Comparison of ENCODE assay signal across 18 cellular contexts in genomic region chr15:80444680-80445251, GRCh38. TPM values are rescaled to one million over a fixed set of nuclear protein-coding genes. Genes with fewer than 3 reads are reported as not detected.
"Had no signal": no experiment of that assay in that cellular context is flagged by ENCODE, and none has a peak within 500 bp of the region (broad histone marks: within the 10 kb centered on the region; RNA-seq: fewer than 3 reads in every experiment).

No MANE protein-coding gene starts in this region.

- DNase-seq: activated CD4-positive, alpha-beta memory T cell treated with anti-CD3 and anti-CD28 coated beads, Interleukin-2, amount 10 ng/mL, durations not matched to agents 7 days and 5 days; activated CD4-positive, alpha-beta T cell treated with anti-CD3 and anti-CD28 coated beads, Interleukin-2, amount 10 ng/mL, durations not matched to agents 24 days and 14 days; activated gamma-delta T cell; colonic mucosa; foreskin fibroblast; naive B cell; retina; stimulated activated CD4-positive, alpha-beta T cell treated with anti-CD3 and anti-CD28 coated beads, Interleukin-4, amount 100 ng/mL, for 24 hours; stimulated activated naive CD4-positive, alpha-beta T cell treated with Interleukin-2 at 50 U/mL for 16 hours had no signal

- H3K4me1 Mint-ChIP-seq: activated CD4-positive, alpha-beta memory T cell treated with anti-CD3 and anti-CD28 coated beads, Interleukin-2, amount 10 ng/mL, durations not matched to agents 7 days and 5 days; activated CD4-positive, alpha-beta T cell treated with anti-CD3 and anti-CD28 coated beads, Interleukin-2, amount 10 ng/mL, durations not matched to agents 24 days and 14 days; activated naive CD4-positive, alpha-beta T cell treated with anti-CD3 and anti-CD28 coated beads, Interleukin-2, amount 50 U/mL, for 24 hours; central memory CD8-positive, alpha-beta T cell; naive B cell had no signal

- ATAC-seq: activated CD4-positive, CD25-positive, alpha-beta regulatory T cell treated with anti-CD3 and anti-CD28 coated beads, Interleukin-2, amount 50 U/mL, for 24 hours; left lobe of liver had no signal

- H3K9me3 ChIP-seq: ascending aorta, colonic mucosa had no signal

- H3K4me3 Mint-ChIP-seq: activated CD4-positive, alpha-beta memory T cell treated with anti-CD3 and anti-CD28 coated beads, Interleukin-2, amount 10 ng/mL, durations not matched to agents 7 days and 5 days; activated CD4-positive, alpha-beta T cell treated with anti-CD3 and anti-CD28 coated beads, Interleukin-2, amount 10 ng/mL, durations not matched to agents 24 days and 14 days; activated naive CD4-positive, alpha-beta T cell treated with anti-CD3 and anti-CD28 coated beads, Interleukin-2, amount 50 U/mL, for 24 hours; central memory CD8-positive, alpha-beta T cell; naive B cell; neural crest cell had no signal

- H3K9me3 Mint-ChIP-seq: activated CD4-positive, alpha-beta memory T cell treated with anti-CD3 and anti-CD28 coated beads, Interleukin-2, amount 10 ng/mL, durations not matched to agents 7 days and 5 days; activated CD4-positive, alpha-beta T cell treated with anti-CD3 and anti-CD28 coated beads, Interleukin-2, amount 10 ng/mL, durations not matched to agents 24 days and 14 days; activated naive CD4-positive, alpha-beta T cell treated with anti-CD3 and anti-CD28 coated beads, Interleukin-2, amount 50 U/mL, for 24 hours; central memory CD8-positive, alpha-beta T cell; naive B cell; neural crest cell had no signal

- H3K36me3 Mint-ChIP-seq: activated naive CD4-positive, alpha-beta T cell treated with anti-CD3 and anti-CD28 coated beads, Interleukin-2, amount 50 U/mL, for 24 hours; naive B cell had no signal

- H3K27me3 ChIP-seq: ascending aorta, colonic mucosa had no signal

- H3K27ac Mint-ChIP-seq: activated CD4-positive, alpha-beta memory T cell treated with anti-CD3 and anti-CD28 coated beads, Interleukin-2, amount 10 ng/mL, durations not matched to agents 7 days and 5 days; activated CD4-positive, alpha-beta T cell treated with anti-CD3 and anti-CD28 coated beads, Interleukin-2, amount 10 ng/mL, durations not matched to agents 24 days and 14 days; activated naive CD4-positive, alpha-beta T cell treated with anti-CD3 and anti-CD28 coated beads, Interleukin-2, amount 50 U/mL, for 24 hours; naive B cell; progenitor cell of endocrine pancreas had no signal

- H3K4me1 ChIP-seq: ascending aorta, colonic mucosa had no signal

- H3K4me3 ChIP-seq: ascending aorta, colonic mucosa, lung had no signal

- H3K36me3 ChIP-seq: ascending aorta, colonic mucosa had no signal

- FAIRE-seq: endometrium had no signal

- H3K27ac ChIP-seq: ascending aorta, colonic mucosa had no signal

- H3K27me3 Mint-ChIP-seq: progenitor cell of endocrine pancreas had no signal

RNA-seq across cellular contexts. Expression of gene ARNT2, which starts 40.6 kb away (rescaled TPM):
- total RNA-seq: activated CD4-positive, alpha-beta memory T cell treated with anti-CD3 and anti-CD28 coated beads, Interleukin-2, amount 10 ng/mL, durations not matched to agents 7 days and 5 days; activated CD4-positive, alpha-beta T cell treated with anti-CD3 and anti-CD28 coated beads, Interleukin-2, amount 10 ng/mL, durations not matched to agents 24 days and 14 days had no signal
